In genomic region chr2:43018179-43019024, GRCh38 we compare ENCODE assay signal across 1 cellular context.
TF ChIP-seq lines count a peak whose summit lies in the region.

No MANE protein-coding gene starts in this region.

TF ChIP-seq in HepG2, 621 proteins besides CTCF, POLR2A, EP300 and RAD21 (continued from another document and continues in another):
- TF ChIP-seq USF2 (IDR thresholded peaks at IDR 0.05; ENCODE audit: low read depth, low read length) (no peak), USF2 (CRISPR knock-in tag; IDR thresholded peaks at IDR 0.05; ENCODE audit: borderline replicate concordance) (no peak; the same call in 1 of the 2 replicates), TBL1XR1 (IDR thresholded peaks at IDR 0.05; ENCODE audit: borderline replicate concordance, low read length, partially characterized antibody) (peak; percentile 50), RARG (CRISPR knock-in tag; IDR thresholded peaks at IDR 0.05; ENCODE audit: low read depth) (0 out of 2 replicates have a peak, but pooled peaks have one; percentile 39), NCOA2 (CRISPR knock-in tag; IDR thresholded peaks at IDR 0.05) (peak; percentile 95), ZFP82 (CRISPR knock-in tag; IDR thresholded peaks at IDR 0.05; ENCODE audit: borderline replicate concordance) (no peak), ZNF18 (CRISPR knock-in tag; IDR thresholded peaks at IDR 0.05; ENCODE audit: insufficient replicate concordance) (no peak), HES4 (CRISPR knock-in tag; IDR thresholded peaks at IDR 0.05; ENCODE audit: borderline replicate concordance) (no peak; the same call in 1 of the 2 replicates), AHR (CRISPR knock-in tag; IDR thresholded peaks at IDR 0.05) (peak; percentile 93; the same call in 1 of the 2 replicates), MIER2 (CRISPR knock-in tag; IDR thresholded peaks at IDR 0.05) (peak; percentile 73), KMT2B (CRISPR knock-in tag; IDR thresholded peaks at IDR 0.05) (peak; percentile 69), TBX3 (IDR thresholded peaks at IDR 0.05; ENCODE audit: borderline replicate concordance) (no peak), MBD4 (IDR thresholded peaks at IDR 0.05; ENCODE audit: borderline replicate concordance, low read length) (no peak), ZNF180 (CRISPR knock-in tag; IDR thresholded peaks at IDR 0.05; ENCODE audit: borderline replicate concordance, low read depth) (no peak), ZSCAN22 (CRISPR knock-in tag; IDR thresholded peaks at IDR 0.05) (0 out of 2 replicates have a peak, but pooled peaks have one; percentile 51), ZHX1 (CRISPR knock-in tag; IDR thresholded peaks at IDR 0.05; ENCODE audit: low read depth) (peak; percentile 98; the same call in 1 of the 2 replicates), KIAA2018 (CRISPR knock-in tag; IDR thresholded peaks at IDR 0.05; ENCODE audit: borderline replicate concordance) (no peak), GABPB1 (CRISPR knock-in tag; IDR thresholded peaks at IDR 0.05) (peak; percentile 68), ZBTB38 (CRISPR knock-in tag; IDR thresholded peaks at IDR 0.05) (peak; percentile 94), ZNF576 (CRISPR knock-in tag; IDR thresholded peaks at IDR 0.05) (no peak), ZNF24 (IDR thresholded peaks at IDR 0.05) (no peak), ZNF549 (CRISPR knock-in tag; IDR thresholded peaks at IDR 0.05) (no peak), HNF4A (CRISPR knock-in tag; IDR thresholded peaks at IDR 0.05) (peak; percentile 84), ZNF296 (CRISPR knock-in tag; conservative IDR thresholded peaks at IDR 0.05) (no peak), ZMYM4 (CRISPR knock-in tag; IDR thresholded peaks at IDR 0.05) (peak; percentile 92), ISL2 (CRISPR knock-in tag; IDR thresholded peaks at IDR 0.05) (peak; percentile 87), ZNF234 (CRISPR knock-in tag; conservative IDR thresholded peaks at IDR 0.05) (0 out of 2 replicates have a peak, but pooled peaks have one; percentile 43), CBX5 (CRISPR knock-in tag; IDR thresholded peaks at IDR 0.05; ENCODE audit: borderline replicate concordance) (peak; percentile 99; the same call in 1 of the 2 replicates), ZNF746 (CRISPR knock-in tag; IDR thresholded peaks at IDR 0.05) (peak; percentile 93), ZNF83 (CRISPR knock-in tag; IDR thresholded peaks at IDR 0.05; ENCODE audit: borderline replicate concordance) (no peak), BRD4 (CRISPR knock-in tag; IDR thresholded peaks at IDR 0.05) (peak; percentile 65; the same call in 1 of the 2 replicates), ZNF263 (CRISPR knock-in tag; IDR thresholded peaks at IDR 0.05) (no peak; the same call in 1 of the 2 replicates), KDM2A (CRISPR knock-in tag; IDR thresholded peaks at IDR 0.05; ENCODE audit: borderline replicate concordance, low read depth) (peak; percentile 67; the same call in 1 of the 2 replicates), RBAK (CRISPR knock-in tag; IDR thresholded peaks at IDR 0.05) (peak; percentile 75; the same call in 1 of the 2 replicates), ELF3 (CRISPR knock-in tag; IDR thresholded peaks at IDR 0.05) (peak; percentile 76), ZSCAN9 (CRISPR knock-in tag; IDR thresholded peaks at IDR 0.05; ENCODE audit: borderline replicate concordance) (peak; percentile 35; the same call in 1 of the 2 replicates), ZNF282 (IDR thresholded peaks at IDR 0.05; ENCODE audit: partially characterized antibody) (no peak), MLX (CRISPR knock-in tag; IDR thresholded peaks at IDR 0.05) (0 out of 2 replicates have a peak, but pooled peaks have one; percentile 66), RORA (CRISPR knock-in tag; IDR thresholded peaks at IDR 0.05) (no peak), ZSCAN29 (CRISPR knock-in tag; conservative IDR thresholded peaks at IDR 0.05) (peak; percentile 79; the same call in 1 of the 2 replicates), TEF (CRISPR knock-in tag; IDR thresholded peaks at IDR 0.05) (no peak), TEAD2 (CRISPR knock-in tag; IDR thresholded peaks at IDR 0.05) (no peak), MBNL3 (CRISPR knock-in tag; conservative IDR thresholded peaks at IDR 0.05) (no peak), ZBTB42 (CRISPR knock-in tag; IDR thresholded peaks at IDR 0.05) (no peak), ZBTB49 (CRISPR knock-in tag; IDR thresholded peaks at IDR 0.05; ENCODE audit: borderline replicate concordance) (no peak)
